ENCODE assay signal across 1 cellular context in the genomic region with DNA sequence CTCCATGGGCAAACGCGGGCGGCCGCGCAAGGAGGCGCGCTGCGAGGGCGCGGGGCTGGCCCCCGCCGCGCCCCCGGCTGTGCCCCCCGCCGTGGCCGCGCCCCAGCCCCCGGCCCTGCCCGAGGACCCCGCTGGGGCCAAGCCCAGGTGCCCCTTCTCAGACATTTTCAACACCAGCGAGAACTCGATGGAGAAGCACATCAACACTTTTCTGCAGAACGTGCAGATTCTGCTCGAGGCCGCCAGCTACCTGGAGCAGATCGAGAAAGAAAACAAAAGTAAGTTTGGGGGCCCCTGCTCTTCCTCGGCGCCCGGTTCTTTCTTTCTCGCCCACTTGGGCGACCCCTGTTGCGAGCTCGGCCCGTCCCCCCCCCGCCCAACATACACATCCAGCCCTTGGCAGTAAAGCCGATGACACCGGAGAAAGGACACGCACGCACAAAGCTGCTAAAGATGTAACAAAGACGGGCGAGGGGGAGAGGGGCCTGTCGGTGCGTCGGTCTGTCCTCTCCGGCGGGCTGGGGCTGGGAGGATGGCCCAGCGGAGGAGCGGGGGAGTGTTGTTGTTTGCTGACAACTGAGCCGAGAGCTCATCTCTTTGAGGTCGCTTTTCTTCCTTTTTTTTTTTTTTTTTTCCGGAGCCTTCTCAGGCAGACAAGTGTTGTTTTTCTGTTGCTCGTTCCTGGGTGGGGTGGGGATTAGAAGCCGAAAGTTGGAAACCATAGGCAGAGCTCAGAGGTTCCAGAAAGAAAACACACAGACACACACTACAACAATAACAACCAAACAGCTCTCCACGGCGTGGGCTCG.
A peak's percentile ranks its signal among the peaks of the same experiment; 100 is the strongest.
TF ChIP-seq lines count a peak whose summit lies in the region.

No MANE protein-coding gene starts in this region.

TF ChIP-seq in K562, 482 proteins besides CTCF, POLR2A, EP300 and RAD21 (continued from another document):
- TF ChIP-seq, protein P1, sequence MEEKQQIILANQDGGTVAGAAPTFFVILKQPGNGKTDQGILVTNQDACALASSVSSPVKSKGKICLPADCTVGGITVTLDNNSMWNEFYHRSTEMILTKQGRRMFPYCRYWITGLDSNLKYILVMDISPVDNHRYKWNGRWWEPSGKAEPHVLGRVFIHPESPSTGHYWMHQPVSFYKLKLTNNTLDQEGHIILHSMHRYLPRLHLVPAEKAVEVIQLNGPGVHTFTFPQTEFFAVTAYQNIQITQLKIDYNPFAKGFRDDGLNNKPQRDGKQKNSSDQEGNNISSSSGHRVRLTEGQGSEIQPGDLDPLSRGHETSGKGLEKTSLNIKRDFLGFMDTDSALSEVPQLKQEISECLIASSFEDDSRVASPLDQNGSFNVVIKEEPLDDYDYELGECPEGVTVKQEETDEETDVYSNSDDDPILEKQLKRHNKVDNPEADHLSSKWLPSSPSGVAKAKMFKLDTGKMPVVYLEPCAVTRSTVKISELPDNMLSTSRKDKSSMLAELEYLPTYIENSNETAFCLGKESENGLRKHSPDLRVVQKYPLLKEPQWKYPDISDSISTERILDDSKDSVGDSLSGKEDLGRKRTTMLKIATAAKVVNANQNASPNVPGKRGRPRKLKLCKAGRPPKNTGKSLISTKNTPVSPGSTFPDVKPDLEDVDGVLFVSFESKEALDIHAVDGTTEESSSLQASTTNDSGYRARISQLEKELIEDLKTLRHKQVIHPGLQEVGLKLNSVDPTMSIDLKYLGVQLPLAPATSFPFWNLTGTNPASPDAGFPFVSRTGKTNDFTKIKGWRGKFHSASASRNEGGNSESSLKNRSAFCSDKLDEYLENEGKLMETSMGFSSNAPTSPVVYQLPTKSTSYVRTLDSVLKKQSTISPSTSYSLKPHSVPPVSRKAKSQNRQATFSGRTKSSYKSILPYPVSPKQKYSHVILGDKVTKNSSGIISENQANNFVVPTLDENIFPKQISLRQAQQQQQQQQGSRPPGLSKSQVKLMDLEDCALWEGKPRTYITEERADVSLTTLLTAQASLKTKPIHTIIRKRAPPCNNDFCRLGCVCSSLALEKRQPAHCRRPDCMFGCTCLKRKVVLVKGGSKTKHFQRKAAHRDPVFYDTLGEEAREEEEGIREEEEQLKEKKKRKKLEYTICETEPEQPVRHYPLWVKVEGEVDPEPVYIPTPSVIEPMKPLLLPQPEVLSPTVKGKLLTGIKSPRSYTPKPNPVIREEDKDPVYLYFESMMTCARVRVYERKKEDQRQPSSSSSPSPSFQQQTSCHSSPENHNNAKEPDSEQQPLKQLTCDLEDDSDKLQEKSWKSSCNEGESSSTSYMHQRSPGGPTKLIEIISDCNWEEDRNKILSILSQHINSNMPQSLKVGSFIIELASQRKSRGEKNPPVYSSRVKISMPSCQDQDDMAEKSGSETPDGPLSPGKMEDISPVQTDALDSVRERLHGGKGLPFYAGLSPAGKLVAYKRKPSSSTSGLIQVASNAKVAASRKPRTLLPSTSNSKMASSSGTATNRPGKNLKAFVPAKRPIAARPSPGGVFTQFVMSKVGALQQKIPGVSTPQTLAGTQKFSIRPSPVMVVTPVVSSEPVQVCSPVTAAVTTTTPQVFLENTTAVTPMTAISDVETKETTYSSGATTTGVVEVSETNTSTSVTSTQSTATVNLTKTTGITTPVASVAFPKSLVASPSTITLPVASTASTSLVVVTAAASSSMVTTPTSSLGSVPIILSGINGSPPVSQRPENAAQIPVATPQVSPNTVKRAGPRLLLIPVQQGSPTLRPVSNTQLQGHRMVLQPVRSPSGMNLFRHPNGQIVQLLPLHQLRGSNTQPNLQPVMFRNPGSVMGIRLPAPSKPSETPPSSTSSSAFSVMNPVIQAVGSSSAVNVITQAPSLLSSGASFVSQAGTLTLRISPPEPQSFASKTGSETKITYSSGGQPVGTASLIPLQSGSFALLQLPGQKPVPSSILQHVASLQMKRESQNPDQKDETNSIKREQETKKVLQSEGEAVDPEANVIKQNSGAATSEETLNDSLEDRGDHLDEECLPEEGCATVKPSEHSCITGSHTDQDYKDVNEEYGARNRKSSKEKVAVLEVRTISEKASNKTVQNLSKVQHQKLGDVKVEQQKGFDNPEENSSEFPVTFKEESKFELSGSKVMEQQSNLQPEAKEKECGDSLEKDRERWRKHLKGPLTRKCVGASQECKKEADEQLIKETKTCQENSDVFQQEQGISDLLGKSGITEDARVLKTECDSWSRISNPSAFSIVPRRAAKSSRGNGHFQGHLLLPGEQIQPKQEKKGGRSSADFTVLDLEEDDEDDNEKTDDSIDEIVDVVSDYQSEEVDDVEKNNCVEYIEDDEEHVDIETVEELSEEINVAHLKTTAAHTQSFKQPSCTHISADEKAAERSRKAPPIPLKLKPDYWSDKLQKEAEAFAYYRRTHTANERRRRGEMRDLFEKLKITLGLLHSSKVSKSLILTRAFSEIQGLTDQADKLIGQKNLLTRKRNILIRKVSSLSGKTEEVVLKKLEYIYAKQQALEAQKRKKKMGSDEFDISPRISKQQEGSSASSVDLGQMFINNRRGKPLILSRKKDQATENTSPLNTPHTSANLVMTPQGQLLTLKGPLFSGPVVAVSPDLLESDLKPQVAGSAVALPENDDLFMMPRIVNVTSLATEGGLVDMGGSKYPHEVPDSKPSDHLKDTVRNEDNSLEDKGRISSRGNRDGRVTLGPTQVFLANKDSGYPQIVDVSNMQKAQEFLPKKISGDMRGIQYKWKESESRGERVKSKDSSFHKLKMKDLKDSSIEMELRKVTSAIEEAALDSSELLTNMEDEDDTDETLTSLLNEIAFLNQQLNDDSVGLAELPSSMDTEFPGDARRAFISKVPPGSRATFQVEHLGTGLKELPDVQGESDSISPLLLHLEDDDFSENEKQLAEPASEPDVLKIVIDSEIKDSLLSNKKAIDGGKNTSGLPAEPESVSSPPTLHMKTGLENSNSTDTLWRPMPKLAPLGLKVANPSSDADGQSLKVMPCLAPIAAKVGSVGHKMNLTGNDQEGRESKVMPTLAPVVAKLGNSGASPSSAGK (IDR thresholded peaks at IDR 0.05), result 0 out of 2 replicates have a peak, but pooled peaks have one; percentile 26
- TF ChIP-seq NFIC (IDR thresholded peaks at IDR 0.05), result no peak
- TF ChIP-seq NBN (IDR thresholded peaks at IDR 0.05; ENCODE audit: low read depth), result peak; percentile 58; the same call in 1 of the 2 replicates
- peak; percentile 29; the same call in 1 of the 2 replicates for TF ChIP-seq EGR1 (conservative IDR thresholded peaks at IDR 0.05)
- 0 out of 2 replicates have a peak, but pooled peaks have one; percentile 14 for TF ChIP-seq ATF7 (IDR thresholded peaks at IDR 0.05)
- TF ChIP-seq, protein P2, sequence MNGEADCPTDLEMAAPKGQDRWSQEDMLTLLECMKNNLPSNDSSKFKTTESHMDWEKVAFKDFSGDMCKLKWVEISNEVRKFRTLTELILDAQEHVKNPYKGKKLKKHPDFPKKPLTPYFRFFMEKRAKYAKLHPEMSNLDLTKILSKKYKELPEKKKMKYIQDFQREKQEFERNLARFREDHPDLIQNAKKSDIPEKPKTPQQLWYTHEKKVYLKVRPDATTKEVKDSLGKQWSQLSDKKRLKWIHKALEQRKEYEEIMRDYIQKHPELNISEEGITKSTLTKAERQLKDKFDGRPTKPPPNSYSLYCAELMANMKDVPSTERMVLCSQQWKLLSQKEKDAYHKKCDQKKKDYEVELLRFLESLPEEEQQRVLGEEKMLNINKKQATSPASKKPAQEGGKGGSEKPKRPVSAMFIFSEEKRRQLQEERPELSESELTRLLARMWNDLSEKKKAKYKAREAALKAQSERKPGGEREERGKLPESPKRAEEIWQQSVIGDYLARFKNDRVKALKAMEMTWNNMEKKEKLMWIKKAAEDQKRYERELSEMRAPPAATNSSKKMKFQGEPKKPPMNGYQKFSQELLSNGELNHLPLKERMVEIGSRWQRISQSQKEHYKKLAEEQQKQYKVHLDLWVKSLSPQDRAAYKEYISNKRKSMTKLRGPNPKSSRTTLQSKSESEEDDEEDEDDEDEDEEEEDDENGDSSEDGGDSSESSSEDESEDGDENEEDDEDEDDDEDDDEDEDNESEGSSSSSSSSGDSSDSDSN (IDR thresholded peaks at IDR 0.05; ENCODE audit: borderline replicate concordance in 1 of 2, low read depth in 2 of 2, low read length in 2 of 2), result 0 out of 4 replicates have a peak, but pooled peaks of 1 of the 2 experiments have one; percentile 71
- TF ChIP-seq MCM3 (IDR thresholded peaks at IDR 0.05), result no peak
- TF ChIP-seq HLTF (IDR thresholded peaks at IDR 0.05), result 0 out of 2 replicates have a peak, but pooled peaks have one; percentile 28
- TF ChIP-seq CXXC5 (CRISPR knock-in tag; IDR thresholded peaks at IDR 0.05), result peak; percentile 24; the same call in 1 of the 2 replicates
- TF ChIP-seq ZFX (CRISPR knock-in tag; IDR thresholded peaks at IDR 0.05), result peak; percentile 38; the same call in 1 of the 2 replicates
- TF ChIP-seq, protein P3, sequence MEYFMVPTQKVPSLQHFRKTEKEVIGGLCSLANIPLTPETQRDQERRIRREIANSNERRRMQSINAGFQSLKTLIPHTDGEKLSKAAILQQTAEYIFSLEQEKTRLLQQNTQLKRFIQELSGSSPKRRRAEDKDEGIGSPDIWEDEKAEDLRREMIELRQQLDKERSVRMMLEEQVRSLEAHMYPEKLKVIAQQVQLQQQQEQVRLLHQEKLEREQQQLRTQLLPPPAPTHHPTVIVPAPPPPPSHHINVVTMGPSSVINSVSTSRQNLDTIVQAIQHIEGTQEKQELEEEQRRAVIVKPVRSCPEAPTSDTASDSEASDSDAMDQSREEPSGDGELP (CRISPR knock-in tag; IDR thresholded peaks at IDR 0.05; ENCODE audit: borderline replicate concordance), result peak; percentile 17; the same call in 1 of the 2 replicates
- TF ChIP-seq BCOR (IDR thresholded peaks at IDR 0.05), result 0 out of 2 replicates have a peak, but pooled peaks have one; percentile 37
- no peak for TF ChIP-seq ZNF75A (CRISPR knock-in tag; IDR thresholded peaks at IDR 0.05)
- TF ChIP-seq SMARCE1 (IDR thresholded peaks at IDR 0.05), result peak; percentile 26; the same call in 1 of the 2 replicates
- TF ChIP-seq FOXK2 (conservative IDR thresholded peaks at IDR 0.05 in 1 of 2, IDR thresholded peaks at IDR 0.05 in 1 of 2; ENCODE audit: low read depth in 2 of 2), result peak; percentile 53 to 56
- 0 out of 2 replicates have a peak, but pooled peaks have one; percentile 35 for TF ChIP-seq SMARCA4 (IDR thresholded peaks at IDR 0.05)
- TF ChIP-seq, protein P4, sequence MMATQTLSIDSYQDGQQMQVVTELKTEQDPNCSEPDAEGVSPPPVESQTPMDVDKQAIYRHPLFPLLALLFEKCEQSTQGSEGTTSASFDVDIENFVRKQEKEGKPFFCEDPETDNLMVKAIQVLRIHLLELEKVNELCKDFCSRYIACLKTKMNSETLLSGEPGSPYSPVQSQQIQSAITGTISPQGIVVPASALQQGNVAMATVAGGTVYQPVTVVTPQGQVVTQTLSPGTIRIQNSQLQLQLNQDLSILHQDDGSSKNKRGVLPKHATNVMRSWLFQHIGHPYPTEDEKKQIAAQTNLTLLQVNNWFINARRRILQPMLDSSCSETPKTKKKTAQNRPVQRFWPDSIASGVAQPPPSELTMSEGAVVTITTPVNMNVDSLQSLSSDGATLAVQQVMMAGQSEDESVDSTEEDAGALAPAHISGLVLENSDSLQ (IDR thresholded peaks at IDR 0.05), result peak; percentile 47
- TF ChIP-seq PHF8 (IDR thresholded peaks at IDR 0.05; ENCODE audit: borderline replicate concordance, low read length), result peak; percentile 11; the same call in 1 of the 2 replicates
- TF ChIP-seq MTF1 (CRISPR knock-in tag; IDR thresholded peaks at IDR 0.05; ENCODE audit: borderline replicate concordance), result no peak
- TF ChIP-seq, protein P5, sequence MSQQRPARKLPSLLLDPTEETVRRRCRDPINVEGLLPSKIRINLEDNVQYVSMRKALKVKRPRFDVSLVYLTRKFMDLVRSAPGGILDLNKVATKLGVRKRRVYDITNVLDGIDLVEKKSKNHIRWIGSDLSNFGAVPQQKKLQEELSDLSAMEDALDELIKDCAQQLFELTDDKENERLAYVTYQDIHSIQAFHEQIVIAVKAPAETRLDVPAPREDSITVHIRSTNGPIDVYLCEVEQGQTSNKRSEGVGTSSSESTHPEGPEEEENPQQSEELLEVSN (IDR thresholded peaks at IDR 0.05; ENCODE audit: borderline replicate concordance in 1 of 2, extremely low read depth in 1 of 2, insufficient read depth in 1 of 2, insufficient read length in 1 of 2, low read depth in 1 of 2, low read length in 1 of 2, poor library complexity in 1 of 2, severe bottlenecking in 1 of 2), result peak in 1 of 2 experiments; percentile 6
- TF ChIP-seq LEF1 (IDR thresholded peaks at IDR 0.05), result 0 out of 2 replicates have a peak, but pooled peaks have one; percentile 38
